In the genomic region with DNA sequence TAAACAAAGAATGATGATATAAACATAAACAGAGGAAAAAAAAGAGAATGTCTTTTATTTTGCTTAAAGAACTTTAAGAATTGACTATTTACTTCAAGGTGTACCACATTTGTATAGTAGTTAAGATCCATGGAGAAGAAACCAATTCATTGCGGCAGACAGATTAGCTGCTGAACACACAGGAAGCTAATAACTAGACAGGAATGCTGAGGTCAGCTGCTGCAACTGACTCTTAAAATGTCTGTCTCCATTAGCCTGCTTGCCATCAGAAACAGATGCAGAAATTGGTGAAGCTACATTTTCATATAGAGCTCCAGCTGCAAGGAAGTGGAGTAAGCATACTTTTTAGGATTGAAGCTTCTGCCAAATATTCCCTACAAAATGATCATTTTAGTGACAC, we compare ENCODE assay signal across 19 cellular contexts.
DNase-seq lines count a peak whose midpoint lies in the region; TF ChIP-seq lines count a peak whose summit lies in the region.
"Had no signal": no experiment of that assay in that cellular context is flagged by ENCODE, and none has a peak within 500 bp of the region (broad histone marks: within the 10 kb centered on the region; RNA-seq: fewer than 3 reads in every experiment).

No MANE protein-coding gene starts in this region.

- H3K4me2 ChIP-seq in hepatocyte, result no peak overlapping the region

- WGBS in hepatocyte (ENCODE audit: low lambda C conversion rate, missing lambda C conversion rate), result 17% methylated on average over 1 of the region's 1 CpG

- H3K27me3 ChIP-seq in tibial artery, result no peaks in the 10 kb centered on the region
- no peaks in the 10 kb centered on the region for H3K27me3 ChIP-seq in hepatocyte
- H3K27me3 ChIP-seq: body of pancreas had no signal

- no peaks in the 10 kb centered on the region for H3K79me2 ChIP-seq in hepatocyte

- H3K27ac ChIP-seq in tibial artery (no peak overlapping the region), hepatocyte (no peak overlapping the region)
- H3K27ac ChIP-seq: body of pancreas, GM23248, HL-60 had no signal

- no peaks in the 10 kb centered on the region for H3K36me3 ChIP-seq in tibial artery
- no peaks in the 10 kb centered on the region for H3K36me3 ChIP-seq in hepatocyte (replicated peaks; ENCODE audit: insufficient read depth, low read depth)

- H3K9me2 ChIP-seq in hepatocyte (replicated peaks; ENCODE audit: insufficient read depth), result no peaks in the 10 kb centered on the region

- intact Hi-C loops in tibial artery (cut with DNase I; ENCODE audit: low total_unique reads), result no loop called here

- H3K4me3 ChIP-seq in fibroblast of villous mesenchyme (ENCODE audit: low read depth, low read length), result no peak overlapping the region
- no peak overlapping the region for H3K4me3 ChIP-seq in tibial artery
- no peak overlapping the region for H3K4me3 ChIP-seq in hepatocyte
- H3K4me3 ChIP-seq: body of pancreas, GM12878, GM23248, lung had no signal

- no peaks in the 10 kb centered on the region for H4K20me1 ChIP-seq in hepatocyte (ENCODE audit: insufficient read depth, poor library complexity, severe bottlenecking)

- no peak for TF ChIP-seq CTCF in fibroblast of villous mesenchyme (IDR thresholded peaks at IDR 0.05; ENCODE audit: insufficient read depth, low read depth, low read length)
- TF ChIP-seq CTCF in tibial artery (IDR thresholded peaks at IDR 0.05), result no peak
- TF ChIP-seq CTCF in GM20000 (IDR thresholded peaks at IDR 0.05; ENCODE audit: extremely low read depth, missing control alignments), result no peak
- TF ChIP-seq CTCF in hepatocyte (IDR thresholded peaks at IDR 0.05; ENCODE audit: poor library complexity), result no peak

- H2AFZ ChIP-seq in hepatocyte, result no peak overlapping the region
- H2AFZ ChIP-seq: GM23248 had no signal

- H3K4me1 ChIP-seq in tibial artery (no peaks in the 10 kb centered on the region), hepatocyte (ENCODE audit: insufficient read depth) (no peaks in the 10 kb centered on the region)
- H3K4me1 ChIP-seq: body of pancreas had no signal

- no peaks in the 10 kb centered on the region for H3K9me3 ChIP-seq in tibial artery
- H3K9me3 ChIP-seq in hepatocyte (ENCODE audit: low read depth), result no peaks in the 10 kb centered on the region
- H3K9me3 ChIP-seq: body of pancreas had no signal

- DNase-seq in NCI-H82 (lab: John Stamatoyannopoulos, UW), result peak; percentile 15
- no peak for DNase-seq in NCI-H82 treated with DMSO at 0.1 percent for 48 hours (lab: John Stamatoyannopoulos, UW; ENCODE audit: unreplicated experiment)
- peak; percentile 42 for DNase-seq in SK-N-DZ (ENCODE audit: low spot score)
- peak; percentile 39 for DNase-seq in fibroblast of villous mesenchyme (ENCODE audit: low read depth)
- no peak for DNase-seq in tibial artery
- DNase-seq in GM20000 (ENCODE audit: low spot score), result no peak
- DNase-seq in D341Med (ENCODE audit: low spot score), result no peak
- DNase-seq in hepatocyte (ENCODE audit: low spot score), result no peak
- DNase-seq: activated CD4-positive, alpha-beta T cell treated with anti-CD3 and anti-CD28 coated beads for 36 hours; activated T-cell treated with anti-CD3 and anti-CD28 coated beads, Interleukin-2, amount 50 U/mL, for 72 hours; body of pancreas; GM23248; NCI-H1694 treated with DMSO at 0.1 percent for 48 hours; NCI-H446 treated with DMSO at 0.1 percent for 48 hours; stimulated activated CD4-positive, alpha-beta T cell treated with anti-CD3 and anti-CD28 coated beads, Interleukin-12 subunit alpha, Interleukin-12 subunit beta, amount 100 ng/mL, for 4 hours; stimulated activated CD8-positive, alpha-beta memory T cell treated with anti-CD3 and anti-CD28 coated beads, Interleukin-4, amount 100 ng/mL, for 48 hours had no signal

Comparison
In these comparisons a context has a peak if more than half of its experiments do, and no peak if none do; other contexts are left out.
1. DNase-seq: peak in NCI-H82 (single experiment), SK-N-DZ (single experiment) and fibroblast of villous mesenchyme (single experiment); none in NCI-H82 treated with DMSO at 0.1 percent for 48 hours (single experiment), tibial artery (0 of 2), GM20000 (single experiment), D341Med (single experiment) and hepatocyte (single experiment).